16 cellular contexts compared by ENCODE assay signal in genomic region chr18:61154866-61155265, GRCh38.
DNase-seq lines count a peak whose midpoint lies in the region; ATAC-seq and TF ChIP-seq lines count a peak whose summit lies in the region.
"Had no signal": no experiment of that assay in that cellular context is flagged by ENCODE, and none has a peak within 500 bp of the region (broad histone marks: within the 10 kb centered on the region; RNA-seq: fewer than 3 reads in every experiment).

No MANE protein-coding gene starts in this region.

- no peaks in the 10 kb centered on the region for H3K27me3 Mint-ChIP-seq in mesothelial cell of epicardium (ENCODE audit: low read depth)
- H3K27me3 Mint-ChIP-seq: B cell; CD4-positive, alpha-beta T cell had no signal

- no peaks in the 10 kb centered on the region for H3K9me3 Mint-ChIP-seq in mesothelial cell of epicardium

- TF ChIP-seq CTCF in WERI-Rb-1 (IDR thresholded peaks at IDR 0.05; ENCODE audit: low read depth, low read length): no peak; the same call in 1 of the 2 replicates
- TF ChIP-seq CTCF in mesothelial cell of epicardium (IDR thresholded peaks at IDR 0.05; ENCODE audit: unreplicated experiment): no peak
- no peak for TF ChIP-seq CTCF in heart left ventricle (IDR thresholded peaks at IDR 0.05)

- no peak overlapping the region for H3K4me3 Mint-ChIP-seq in mesothelial cell of epicardium
- H3K4me3 Mint-ChIP-seq: B cell; CD4-positive, alpha-beta T cell had no signal

- H3K9me3 ChIP-seq in WERI-Rb-1 (ENCODE audit: severe bottlenecking) (peaks cover 3% of the 10 kb centered on the region), heart left ventricle (no peaks in the 10 kb centered on the region)
- H3K9me3 ChIP-seq: HAP-1 had no signal

- peak; percentile 1 to 68 for DNase-seq in NCI-H524 (lab: John Stamatoyannopoulos, UW)
- peak; percentile 79 for DNase-seq in WERI-Rb-1
- DNase-seq in mesothelial cell of epicardium (ENCODE audit: low spot score in 2 of 2, unreplicated experiment in 2 of 2): no peak
- no peak for DNase-seq in heart left ventricle
- DNase-seq in superior temporal gyrus (ENCODE audit: extremely low spot score): no peak
- DNase-seq in Right ventricle myocardium superior: no peak
- no peak for DNase-seq in NCI-H1930 (lab: John Stamatoyannopoulos, UW)
- DNase-seq: Calu3; CD4-positive, alpha-beta T cell; DMS153; DMS79 treated with DMSO at 0.1 percent for 48 hours; EL; GDM1 had no signal

- intact Hi-C loops in heart left ventricle (cut with DNase I): no loop called here
- intact Hi-C loops in Right ventricle myocardium superior (cut with DNase I): no loop called here

- no peaks in the 10 kb centered on the region for H3K36me3 ChIP-seq in WERI-Rb-1
- no peaks in the 10 kb centered on the region for H3K36me3 ChIP-seq in heart left ventricle
- H3K36me3 ChIP-seq: HAP-1 had no signal

- TF ChIP-seq POLR2A in heart left ventricle (IDR thresholded peaks at IDR 0.05): no peak

- peak overlapping the region; percentile 55 for H3K27ac ChIP-seq in WERI-Rb-1
- H3K27ac ChIP-seq in heart left ventricle: no peak overlapping the region

- H3K36me3 Mint-ChIP-seq in mesothelial cell of epicardium: no peaks in the 10 kb centered on the region

- H3K4me3 ChIP-seq in WERI-Rb-1 (ENCODE audit: low read depth, low read length) (no peak overlapping the region), heart left ventricle (no peak overlapping the region)
- H3K4me3 ChIP-seq: HAP-1 had no signal

- H3K4me1 Mint-ChIP-seq in mesothelial cell of epicardium: peaks cover 17% of the 10 kb centered on the region
- H3K4me1 Mint-ChIP-seq: B cell had no signal

- H3K4me1 ChIP-seq in heart left ventricle: no peaks in the 10 kb centered on the region
- H3K4me1 ChIP-seq: HAP-1 had no signal

- WGBS in heart left ventricle, 4 donors: 70 to 83% (median 72%) methylated on average over 3 of the region's 3 CpGs

- no peak for ATAC-seq in heart left ventricle
- no peak for ATAC-seq in Right ventricle myocardium superior (ENCODE audit: poor library complexity)
- ATAC-seq: HepG2 had no signal

- H3K27me3 ChIP-seq in WERI-Rb-1 (ENCODE audit: insufficient read depth, low read depth, severe bottlenecking): no peaks in the 10 kb centered on the region
- H3K27me3 ChIP-seq in heart left ventricle: no peaks in the 10 kb centered on the region

- peak overlapping the region; percentile 55 for H3K27ac Mint-ChIP-seq in mesothelial cell of epicardium
- H3K27ac Mint-ChIP-seq: B cell; CD4-positive, alpha-beta T cell had no signal

Comparison
In these comparisons a context has a peak if more than half of its experiments do, and no peak if none do; other contexts are left out.
1. DNase-seq: peak in NCI-H524 (2 of 2) and WERI-Rb-1 (single experiment); none in mesothelial cell of epicardium (0 of 2), heart left ventricle (0 of 5), superior temporal gyrus (single experiment), Right ventricle myocardium superior (single experiment) and NCI-H1930 (0 of 2).